Comparison of ENCODE assay signal across 8 cellular contexts in genomic region chr3:63968612-63969350, GRCh38. TPM values are rescaled to one million over a fixed set of nuclear protein-coding genes. Genes with fewer than 3 reads are reported as not detected.
DNase-seq lines count a peak whose midpoint lies in the region; ATAC-seq, FAIRE-seq and TF ChIP-seq lines count a peak whose summit lies in the region.

No MANE protein-coding gene starts in this region.

- TF ChIP-seq CTCF in astrocyte (IDR thresholded peaks at IDR 0.05; ENCODE audit: insufficient read depth, low read depth, low read length), result no peak

- peak; percentile 22 for ATAC-seq in HG03097 (IDR thresholded peaks at IDR 0.05; ENCODE audit: low FRiP score, unreplicated experiment)
- peak in 1 of 2 donors; percentile 11 for ATAC-seq in natural killer cell treated with Interleukin-12 subunit alpha and Interleukin-12 subunit beta and Interleukin-15 and Interleukin-18, amount 100 ng/mL, for 72 hours

- peaks cover 20% of the 10 kb centered on the region for H3K36me3 Mint-ChIP-seq in T-helper 1 cell treated with Interleukin-12 subunit alpha and Interleukin-12 subunit beta and Interleukin-4 antibody, amounts not matched to agents 30 μg/mL and 1 μg/mL, for 36 hours (ENCODE audit: low read depth)
- H3K36me3 Mint-ChIP-seq in astrocyte (ENCODE audit: low read depth, unreplicated experiment), result peaks cover 1% of the 10 kb centered on the region
- H3K36me3 Mint-ChIP-seq in natural killer cell treated with Interleukin-12 subunit alpha and Interleukin-12 subunit beta and Interleukin-15 and Interleukin-18, amount 100 ng/mL, for 72 hours, result peaks cover 6% of the 10 kb centered on the region

- peaks cover 41% of the 10 kb centered on the region for H3K79me2 ChIP-seq in astrocyte (ENCODE audit: insufficient read depth, low read length)

- peak overlapping the region; percentile 1 for H3K9ac ChIP-seq in astrocyte (ENCODE audit: low read length)

- no peaks in the 10 kb centered on the region for H3K9me3 ChIP-seq in astrocyte (ENCODE audit: insufficient read depth, low read depth, low read length)

- H3K27ac ChIP-seq in astrocyte (ENCODE audit: low read depth, low read length), result peak overlapping the region; percentile 6

- H3K4me3 ChIP-seq in astrocyte (ENCODE audit: insufficient read depth, low read depth, low read length), result no peak overlapping the region

- no peaks in the 10 kb centered on the region for H3K36me3 ChIP-seq in astrocyte (ENCODE audit: insufficient read depth, low read length)

- H4K20me1 ChIP-seq in astrocyte (ENCODE audit: insufficient read depth, low read length), result peaks cover 92% of the 10 kb centered on the region

- H3K27me3 Mint-ChIP-seq in T-helper 1 cell treated with Interleukin-12 subunit alpha and Interleukin-12 subunit beta and Interleukin-4 antibody, amounts not matched to agents 30 μg/mL and 1 μg/mL, for 36 hours (ENCODE audit: low read depth), result no peaks in the 10 kb centered on the region
- no peaks in the 10 kb centered on the region for H3K27me3 Mint-ChIP-seq in astrocyte (ENCODE audit: low read depth, unreplicated experiment)
- H3K27me3 Mint-ChIP-seq in natural killer cell treated with Interleukin-12 subunit alpha and Interleukin-12 subunit beta and Interleukin-15 and Interleukin-18, amount 100 ng/mL, for 72 hours, result no peaks in the 10 kb centered on the region

- H3K4me3 Mint-ChIP-seq in T-helper 1 cell treated with Interleukin-12 subunit alpha and Interleukin-12 subunit beta and Interleukin-4 antibody, amounts not matched to agents 30 μg/mL and 1 μg/mL, for 36 hours, result peak overlapping the region; percentile 92
- peak overlapping the region; percentile 65 for H3K4me3 Mint-ChIP-seq in astrocyte (ENCODE audit: unreplicated experiment)
- H3K4me3 Mint-ChIP-seq in natural killer cell treated with Interleukin-12 subunit alpha and Interleukin-12 subunit beta and Interleukin-15 and Interleukin-18, amount 100 ng/mL, for 72 hours, result peak overlapping the region; percentile 91

- H3K4me1 Mint-ChIP-seq in T-helper 1 cell treated with Interleukin-12 subunit alpha and Interleukin-12 subunit beta and Interleukin-4 antibody, amounts not matched to agents 30 μg/mL and 1 μg/mL, for 36 hours (ENCODE audit: low read depth), result peaks cover 79% of the 10 kb centered on the region
- peaks cover 66% of the 10 kb centered on the region for H3K4me1 Mint-ChIP-seq in astrocyte (ENCODE audit: low read depth, unreplicated experiment)
- H3K4me1 Mint-ChIP-seq in natural killer cell treated with Interleukin-12 subunit alpha and Interleukin-12 subunit beta and Interleukin-15 and Interleukin-18, amount 100 ng/mL, for 72 hours (ENCODE audit: low read depth in 2 of 2), result peaks cover 67 to 91% of the 10 kb centered on the region in 2 donors

- H3K4me2 ChIP-seq in astrocyte (ENCODE audit: low read length), result peak overlapping the region; percentile 56

- H3K4me1 ChIP-seq in astrocyte (ENCODE audit: insufficient read depth, low read length), result peaks cover 45% of the 10 kb centered on the region

- FAIRE-seq in astrocyte (lab: Jason Lieb, UNC), result no peak

- no peaks in the 10 kb centered on the region for H3K9me3 Mint-ChIP-seq in T-helper 1 cell treated with Interleukin-12 subunit alpha and Interleukin-12 subunit beta and Interleukin-4 antibody, amounts not matched to agents 30 μg/mL and 1 μg/mL, for 36 hours
- H3K9me3 Mint-ChIP-seq in astrocyte (ENCODE audit: unreplicated experiment), result no peaks in the 10 kb centered on the region
- H3K9me3 Mint-ChIP-seq in natural killer cell treated with Interleukin-12 subunit alpha and Interleukin-12 subunit beta and Interleukin-15 and Interleukin-18, amount 100 ng/mL, for 72 hours, result no peaks in the 10 kb centered on the region

- H3K27ac Mint-ChIP-seq in T-helper 1 cell treated with Interleukin-12 subunit alpha and Interleukin-12 subunit beta and Interleukin-4 antibody, amounts not matched to agents 30 μg/mL and 1 μg/mL, for 36 hours, result peak overlapping the region; percentile 98
- H3K27ac Mint-ChIP-seq in astrocyte (ENCODE audit: unreplicated experiment), result peak overlapping the region; percentile 50
- H3K27ac Mint-ChIP-seq in natural killer cell treated with Interleukin-12 subunit alpha and Interleukin-12 subunit beta and Interleukin-15 and Interleukin-18, amount 100 ng/mL, for 72 hours, result peak overlapping the region; percentile 89 to 94

- no peak for DNase-seq in T-helper 1 cell
- DNase-seq in astrocyte (ENCODE audit: low read depth), result peak; percentile 47
- no peak for DNase-seq in natural killer cell treated with Interleukin-12 subunit alpha and Interleukin-12 subunit beta and Interleukin-15 and Interleukin-18, amount 100 ng/mL, for 72 hours (ENCODE audit: low spot score)
- no peak for DNase-seq in stimulated activated CD4-positive, alpha-beta T cell treated with anti-CD3 and anti-CD28 coated beads, Interleukin-2, amount 100 ng/mL, for 48 hours
- DNase-seq in HUDEP-2 (lab: John Stamatoyannopoulos, UW; ENCODE audit: unreplicated experiment in 76 of 76), result no peak
- DNase-seq in hepatic stellate cell (ENCODE audit: low spot score), result no peak

- H2AFZ ChIP-seq in astrocyte (ENCODE audit: low read depth, low read length), result no peak overlapping the region

- H3K27me3 ChIP-seq in astrocyte (ENCODE audit: insufficient read depth, low read length), result no peaks in the 10 kb centered on the region

RNA-seq across cellular contexts. Expression of gene PSMD6, which starts 54.5 kb away (rescaled TPM):
- 88.7 and 89.7 TPM in 2 replicates for total RNA-seq in astrocyte
- total RNA-seq in natural killer cell treated with Interleukin-12 subunit alpha and Interleukin-12 subunit beta and Interleukin-15 and Interleukin-18, amount 100 ng/mL, for 72 hours, result 10 to 100 TPM; 82.7 to 95.7 TPM

RNA-seq across cellular contexts. Expression of gene SCAANT1, which starts 56.6 kb away (rescaled TPM):
- total RNA-seq in astrocyte, result not detected in 2 replicates
- 1 to 10 TPM in 1 of 2 donors, not detected in 1; 2.6 TPM for total RNA-seq in natural killer cell treated with Interleukin-12 subunit alpha and Interleukin-12 subunit beta and Interleukin-15 and Interleukin-18, amount 100 ng/mL, for 72 hours
